8 cellular contexts compared by ENCODE assay signal in the genomic region with DNA sequence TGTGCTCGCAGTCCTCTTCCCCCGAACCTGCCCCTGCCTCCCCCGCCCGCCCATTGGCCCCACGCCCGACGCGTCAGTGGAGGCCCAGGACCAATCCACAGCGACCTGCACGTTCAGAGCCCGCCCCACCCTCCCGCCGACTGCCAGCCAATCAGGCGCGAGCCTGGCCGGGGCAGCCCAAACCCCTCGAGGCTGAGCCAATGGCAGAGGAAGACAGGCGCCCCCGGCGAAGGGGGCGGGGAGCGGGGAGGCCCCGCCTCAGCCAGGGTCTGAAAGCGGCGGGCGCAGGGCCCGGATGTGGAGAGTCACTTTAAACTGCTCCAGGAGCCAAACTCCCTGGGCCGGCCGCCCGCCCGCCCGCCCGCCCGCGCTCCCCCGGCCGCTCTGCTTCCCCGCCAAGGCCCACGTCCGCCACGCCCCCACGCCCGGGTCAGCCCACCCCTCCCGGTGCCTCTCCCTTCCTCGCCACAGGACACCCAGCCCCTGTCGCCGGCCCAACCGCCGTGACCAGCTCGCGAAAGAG. TPM values are rescaled to one million over a fixed set of nuclear protein-coding genes. Genes with fewer than 3 reads are reported as not detected.
DNase-seq lines count a peak whose midpoint lies in the region; ATAC-seq and TF ChIP-seq lines count a peak whose summit lies in the region.

No MANE protein-coding gene starts in this region.

- CTCF ChIA-PET in A673 (lab: Charles Lee): no interaction called here

- no peak for TF ChIP-seq POLR2A in breast epithelium (IDR thresholded peaks at IDR 0.05)

- DNase-seq in A673 (ENCODE audit: low spot score): peak; percentile 100
- peak; percentile 97 for DNase-seq in NCI-H2171 treated with DMSO at 0.1 percent for 48 hours (lab: John Stamatoyannopoulos, UW)
- peak; percentile 99 to 100 for DNase-seq in breast epithelium (ENCODE audit: low spot score in 2 of 2)

- intact Hi-C loops in A673 (cut with micrococcal nuclease; ENCODE audit: unreplicated experiment): no loop called here
- intact Hi-C loops in breast epithelium (cut with DNase I; ENCODE audit: low total_unique reads): no loop called here

- ATAC-seq in GM18868 (IDR thresholded peaks at IDR 0.05; ENCODE audit: unreplicated experiment): peak; percentile 85
- peak; percentile 87 for ATAC-seq in HG03135 (IDR thresholded peaks at IDR 0.05; ENCODE audit: unreplicated experiment)

- H3K4me3 ChIP-seq in A673 (ENCODE audit: low read depth, low read length, poor library complexity, severe bottlenecking) (peak overlapping the region; percentile 99), breast epithelium (peak overlapping the region; percentile 84 to 100 (median 99)), iPS-20b (ENCODE audit: low read length) (peak overlapping the region; percentile 83; the same call in 1 of the 2 replicates), skeletal muscle tissue (ENCODE audit: low read length in 3 of 3) (peak overlapping the region; percentile 72 to 91 (median 90))

- peaks cover 6% of the 10 kb centered on the region for H3K4me1 ChIP-seq in A673 (ENCODE audit: insufficient read depth, low read length, poor library complexity, severe bottlenecking)
- H3K4me1 ChIP-seq in breast epithelium: no peaks in the 10 kb centered on the region
- H3K4me1 ChIP-seq in iPS-20b (ENCODE audit: insufficient read depth, low read length): peaks cover 7% of the 10 kb centered on the region; the same call in 1 of the 2 replicates
- peaks cover 4 to 15% (median 9%) of the 10 kb centered on the region in 3 donors for H3K4me1 ChIP-seq in skeletal muscle tissue (ENCODE audit: control insufficient read depth in 3 of 3, insufficient read depth in 3 of 3, low read length in 3 of 3)

- H3K27ac ChIP-seq in A673 (ENCODE audit: low read depth, low read length, poor library complexity, severe bottlenecking) (peak overlapping the region; percentile 95), VCaP (peak overlapping the region; percentile 80), breast epithelium (peak overlapping the region; percentile 92 to 98), iPS-20b (ENCODE audit: low read length) (no peak overlapping the region), skeletal muscle tissue (ENCODE audit: low read depth, low read length) (peak overlapping the region; percentile 86)

- no peak for TF ChIP-seq CTCF in A673 (conservative IDR thresholded peaks at IDR 0.05; ENCODE audit: low read depth, low read length)
- TF ChIP-seq CTCF in VCaP (conservative IDR thresholded peaks at IDR 0.05): no peak
- TF ChIP-seq CTCF in breast epithelium (IDR thresholded peaks at IDR 0.05): no peak

- peaks cover 5% of the 10 kb centered on the region for H3K36me3 ChIP-seq in A673 (ENCODE audit: insufficient read depth, low read length, poor library complexity, severe bottlenecking)
- H3K36me3 ChIP-seq in breast epithelium: no peaks in the 10 kb centered on the region
- peaks cover 20% of the 10 kb centered on the region for H3K36me3 ChIP-seq in iPS-20b (ENCODE audit: insufficient read depth, low read depth, low read length)
- H3K36me3 ChIP-seq in skeletal muscle tissue (ENCODE audit: control insufficient read depth in 3 of 3, insufficient read depth in 3 of 3, low read length in 3 of 3): peaks cover 0 to 3% (median 0%) of the 10 kb centered on the region in 3 donors

- no TSS peak for BruUV-seq in A673 (replicated peaks; lab: Mats Ljungman, UMichigan)

- H3K9me3 ChIP-seq in A673 (ENCODE audit: low read depth, low read length, poor library complexity, severe bottlenecking) (peaks cover 7% of the 10 kb centered on the region), breast epithelium (no peaks in the 10 kb centered on the region), iPS-20b (ENCODE audit: insufficient read depth, low read depth, low read length) (peaks cover 10% of the 10 kb centered on the region; the same call in 1 of the 2 replicates), skeletal muscle tissue (ENCODE audit: control insufficient read depth in 3 of 3, low read length in 3 of 3) (no peaks in the 10 kb centered on the region)

- H3K27me3 ChIP-seq in A673 (replicated peaks; ENCODE audit: insufficient read depth, low read depth, low read length, poor library complexity) (no peaks in the 10 kb centered on the region), breast epithelium (no peaks in the 10 kb centered on the region), iPS-20b (ENCODE audit: insufficient read depth, low read length) (peaks cover 23% of the 10 kb centered on the region), skeletal muscle tissue (ENCODE audit: control insufficient read depth in 3 of 3, insufficient read depth in 3 of 3, low read length in 3 of 3) (no peaks in the 10 kb centered on the region)

- POLR2A ChIA-PET in A673 (lab: Charles Lee; ENCODE audit: low non-redundant PET): interaction anchor here (0.6 kb wide), 1 partner anchor 637 kb away, joined by 3 read pairs; no protein-coding TSS in a partner anchor

- peak overlapping the region; percentile 79; the same call in 1 of the 2 replicates for H3K9ac ChIP-seq in iPS-20b (ENCODE audit: low read depth, low read length)
- peak overlapping the region; percentile 77 to 89 (median 82) for H3K9ac ChIP-seq in skeletal muscle tissue (ENCODE audit: low read depth in 1 of 3, low read length in 3 of 3)

RNA-seq across cellular contexts. Expression of a gene that starts 0.5 kb away (rescaled TPM):
- total RNA-seq in A673 (2021) (40.4 and 44.7 TPM in 2 replicates), breast epithelium (10 to 100 TPM in 1 of 3 donors, 1 to 10 TPM in 2; 7.5 to 10.4 (median 8.5) TPM), skeletal muscle tissue (3.1 TPM)
